Comparison of ENCODE assay signal across 1 cellular context in the genomic region with DNA sequence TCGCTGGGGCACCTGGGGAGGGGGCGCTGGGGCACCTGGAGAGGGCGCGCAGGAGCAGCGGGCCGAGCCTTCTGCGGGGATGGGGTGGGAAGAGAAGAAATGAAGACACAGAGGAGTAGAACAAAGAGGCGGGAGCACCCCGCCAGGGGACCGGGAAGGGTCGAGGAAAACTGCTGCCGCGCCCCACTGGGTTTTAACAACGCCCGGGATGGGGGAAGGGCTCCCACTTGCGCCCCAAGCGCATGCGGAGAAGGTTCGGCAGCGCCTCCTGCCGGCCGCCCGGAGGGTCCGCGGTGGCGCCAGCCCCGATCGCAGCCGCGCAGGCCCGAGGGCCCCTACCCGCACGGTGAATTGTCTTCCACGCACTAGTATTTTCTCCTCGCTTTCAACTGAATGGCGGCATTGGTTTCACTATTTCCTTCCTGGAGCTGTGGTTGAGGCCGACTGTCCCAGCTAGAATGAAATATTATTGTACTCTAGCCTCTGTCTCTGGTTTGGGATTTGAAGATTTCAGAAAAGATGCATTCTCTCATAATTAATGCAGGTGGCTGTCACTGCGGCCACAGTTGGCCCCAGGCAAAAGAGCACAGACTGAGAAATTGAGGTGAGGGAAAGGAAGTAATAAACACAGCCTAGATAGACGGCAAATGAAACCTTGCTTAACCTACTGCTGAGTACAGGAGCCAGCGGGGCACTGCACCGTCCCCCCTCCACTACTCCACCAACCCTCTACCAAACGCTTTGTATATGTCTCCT.
TF ChIP-seq lines count a peak whose summit lies in the region.

No MANE protein-coding gene starts in this region.

TF ChIP-seq in K562, 482 proteins besides CTCF, POLR2A, EP300 and RAD21 (continued from another document and continues in another):
- TF ChIP-seq, protein P1, sequence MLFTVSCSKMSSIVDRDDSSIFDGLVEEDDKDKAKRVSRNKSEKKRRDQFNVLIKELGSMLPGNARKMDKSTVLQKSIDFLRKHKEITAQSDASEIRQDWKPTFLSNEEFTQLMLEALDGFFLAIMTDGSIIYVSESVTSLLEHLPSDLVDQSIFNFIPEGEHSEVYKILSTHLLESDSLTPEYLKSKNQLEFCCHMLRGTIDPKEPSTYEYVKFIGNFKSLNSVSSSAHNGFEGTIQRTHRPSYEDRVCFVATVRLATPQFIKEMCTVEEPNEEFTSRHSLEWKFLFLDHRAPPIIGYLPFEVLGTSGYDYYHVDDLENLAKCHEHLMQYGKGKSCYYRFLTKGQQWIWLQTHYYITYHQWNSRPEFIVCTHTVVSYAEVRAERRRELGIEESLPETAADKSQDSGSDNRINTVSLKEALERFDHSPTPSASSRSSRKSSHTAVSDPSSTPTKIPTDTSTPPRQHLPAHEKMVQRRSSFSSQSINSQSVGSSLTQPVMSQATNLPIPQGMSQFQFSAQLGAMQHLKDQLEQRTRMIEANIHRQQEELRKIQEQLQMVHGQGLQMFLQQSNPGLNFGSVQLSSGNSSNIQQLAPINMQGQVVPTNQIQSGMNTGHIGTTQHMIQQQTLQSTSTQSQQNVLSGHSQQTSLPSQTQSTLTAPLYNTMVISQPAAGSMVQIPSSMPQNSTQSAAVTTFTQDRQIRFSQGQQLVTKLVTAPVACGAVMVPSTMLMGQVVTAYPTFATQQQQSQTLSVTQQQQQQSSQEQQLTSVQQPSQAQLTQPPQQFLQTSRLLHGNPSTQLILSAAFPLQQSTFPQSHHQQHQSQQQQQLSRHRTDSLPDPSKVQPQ (CRISPR knock-in tag; IDR thresholded peaks at IDR 0.05; ENCODE audit: borderline replicate concordance), result no peak
- TF ChIP-seq, protein P2, sequence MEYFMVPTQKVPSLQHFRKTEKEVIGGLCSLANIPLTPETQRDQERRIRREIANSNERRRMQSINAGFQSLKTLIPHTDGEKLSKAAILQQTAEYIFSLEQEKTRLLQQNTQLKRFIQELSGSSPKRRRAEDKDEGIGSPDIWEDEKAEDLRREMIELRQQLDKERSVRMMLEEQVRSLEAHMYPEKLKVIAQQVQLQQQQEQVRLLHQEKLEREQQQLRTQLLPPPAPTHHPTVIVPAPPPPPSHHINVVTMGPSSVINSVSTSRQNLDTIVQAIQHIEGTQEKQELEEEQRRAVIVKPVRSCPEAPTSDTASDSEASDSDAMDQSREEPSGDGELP (CRISPR knock-in tag; IDR thresholded peaks at IDR 0.05; ENCODE audit: borderline replicate concordance), result peak; percentile 44; the same call in 1 of the 2 replicates
- 0 out of 2 replicates have a peak, but pooled peaks have one; percentile 45 for TF ChIP-seq BHLHE40 (IDR thresholded peaks at IDR 0.05; ENCODE audit: low read length)
- TF ChIP-seq RNF219 (CRISPR knock-in tag; IDR thresholded peaks at IDR 0.05), result no peak
- TF ChIP-seq TARDBP (IDR thresholded peaks at IDR 0.05), result no peak
- no peak for TF ChIP-seq HDAC2 (IDR thresholded peaks at IDR 0.05)
- TF ChIP-seq U2AF1 (optimal IDR thresholded peaks at IDR 0.05; ENCODE audit: low read depth, low read length), result no peak
- TF ChIP-seq ARID2 (IDR thresholded peaks at IDR 0.05), result no peak
- no peak for TF ChIP-seq RFX5 (IDR thresholded peaks at IDR 0.05; ENCODE audit: low read depth, low read length)
- TF ChIP-seq FOXJ2 (tag; IDR thresholded peaks at IDR 0.05), result no peak
- TF ChIP-seq NELFE (IDR thresholded peaks at IDR 0.05; ENCODE audit: insufficient read depth, insufficient read length), result no peak
- TF ChIP-seq VEZF1 (CRISPR knock-in tag; IDR thresholded peaks at IDR 0.05), result peak; percentile 55
- TF ChIP-seq FOSL1 (tag; conservative IDR thresholded peaks at IDR 0.05), result no peak
- TF ChIP-seq ELK1 (CRISPR knock-in tag; IDR thresholded peaks at IDR 0.05), result no peak
- no peak for TF ChIP-seq TAL1 (IDR thresholded peaks at IDR 0.05)
- no peak for TF ChIP-seq GTF2A2 (tag; IDR thresholded peaks at IDR 0.05)
- TF ChIP-seq RFX7 (CRISPR knock-in tag; IDR thresholded peaks at IDR 0.05), result no peak
- no peak for TF ChIP-seq RBM25 (IDR thresholded peaks at IDR 0.05; ENCODE audit: low read depth, low read length, severe bottlenecking)
- TF ChIP-seq ZMIZ1 (IDR thresholded peaks at IDR 0.05; ENCODE audit: low read depth in 2 of 2, low read length in 2 of 2), result no peak
- no peak for TF ChIP-seq ZNF23 (CRISPR knock-in tag; IDR thresholded peaks at IDR 0.05)
- no peak for TF ChIP-seq SMARCB1 (IDR thresholded peaks at IDR 0.05; ENCODE audit: insufficient read length, low read depth)
- no peak for TF ChIP-seq MCM2 (IDR thresholded peaks at IDR 0.05; ENCODE audit: low read depth)
- 0 out of 2 replicates have a peak, but pooled peaks have one; percentile 45 for TF ChIP-seq RNF2 (IDR thresholded peaks at IDR 0.05)
- TF ChIP-seq, protein P3, sequence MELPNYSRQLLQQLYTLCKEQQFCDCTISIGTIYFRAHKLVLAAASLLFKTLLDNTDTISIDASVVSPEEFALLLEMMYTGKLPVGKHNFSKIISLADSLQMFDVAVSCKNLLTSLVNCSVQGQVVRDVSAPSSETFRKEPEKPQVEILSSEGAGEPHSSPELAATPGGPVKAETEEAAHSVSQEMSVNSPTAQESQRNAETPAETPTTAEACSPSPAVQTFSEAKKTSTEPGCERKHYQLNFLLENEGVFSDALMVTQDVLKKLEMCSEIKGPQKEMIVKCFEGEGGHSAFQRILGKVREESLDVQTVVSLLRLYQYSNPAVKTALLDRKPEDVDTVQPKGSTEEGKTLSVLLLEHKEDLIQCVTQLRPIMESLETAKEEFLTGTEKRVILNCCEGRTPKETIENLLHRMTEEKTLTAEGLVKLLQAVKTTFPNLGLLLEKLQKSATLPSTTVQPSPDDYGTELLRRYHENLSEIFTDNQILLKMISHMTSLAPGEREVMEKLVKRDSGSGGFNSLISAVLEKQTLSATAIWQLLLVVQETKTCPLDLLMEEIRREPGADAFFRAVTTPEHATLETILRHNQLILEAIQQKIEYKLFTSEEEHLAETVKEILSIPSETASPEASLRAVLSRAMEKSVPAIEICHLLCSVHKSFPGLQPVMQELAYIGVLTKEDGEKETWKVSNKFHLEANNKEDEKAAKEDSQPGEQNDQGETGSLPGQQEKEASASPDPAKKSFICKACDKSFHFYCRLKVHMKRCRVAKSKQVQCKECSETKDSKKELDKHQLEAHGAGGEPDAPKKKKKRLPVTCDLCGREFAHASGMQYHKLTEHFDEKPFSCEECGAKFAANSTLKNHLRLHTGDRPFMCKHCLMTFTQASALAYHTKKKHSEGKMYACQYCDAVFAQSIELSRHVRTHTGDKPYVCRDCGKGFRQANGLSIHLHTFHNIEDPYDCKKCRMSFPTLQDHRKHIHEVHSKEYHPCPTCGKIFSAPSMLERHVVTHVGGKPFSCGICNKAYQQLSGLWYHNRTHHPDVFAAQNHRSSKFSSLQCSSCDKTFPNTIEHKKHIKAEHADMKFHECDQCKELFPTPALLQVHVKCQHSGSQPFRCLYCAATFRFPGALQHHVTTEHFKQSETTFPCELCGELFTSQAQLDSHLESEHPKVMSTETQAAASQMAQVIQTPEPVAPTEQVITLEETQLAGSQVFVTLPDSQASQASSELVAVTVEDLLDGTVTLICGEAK (IDR thresholded peaks at IDR 0.05), result no peak
- TF ChIP-seq, protein P3 (CRISPR knock-in tag; IDR thresholded peaks at IDR 0.05), result no peak
- TF ChIP-seq ETV1 (tag; conservative IDR thresholded peaks at IDR 0.05; ENCODE audit: low read depth), result no peak
- peak; percentile 81; the same call in 1 of the 2 replicates for TF ChIP-seq KDM2B (CRISPR knock-in tag; IDR thresholded peaks at IDR 0.05)
- TF ChIP-seq RBM34 (IDR thresholded peaks at IDR 0.05; ENCODE audit: borderline replicate concordance, insufficient read depth, low read length), result no peak
- TF ChIP-seq, protein P4, sequence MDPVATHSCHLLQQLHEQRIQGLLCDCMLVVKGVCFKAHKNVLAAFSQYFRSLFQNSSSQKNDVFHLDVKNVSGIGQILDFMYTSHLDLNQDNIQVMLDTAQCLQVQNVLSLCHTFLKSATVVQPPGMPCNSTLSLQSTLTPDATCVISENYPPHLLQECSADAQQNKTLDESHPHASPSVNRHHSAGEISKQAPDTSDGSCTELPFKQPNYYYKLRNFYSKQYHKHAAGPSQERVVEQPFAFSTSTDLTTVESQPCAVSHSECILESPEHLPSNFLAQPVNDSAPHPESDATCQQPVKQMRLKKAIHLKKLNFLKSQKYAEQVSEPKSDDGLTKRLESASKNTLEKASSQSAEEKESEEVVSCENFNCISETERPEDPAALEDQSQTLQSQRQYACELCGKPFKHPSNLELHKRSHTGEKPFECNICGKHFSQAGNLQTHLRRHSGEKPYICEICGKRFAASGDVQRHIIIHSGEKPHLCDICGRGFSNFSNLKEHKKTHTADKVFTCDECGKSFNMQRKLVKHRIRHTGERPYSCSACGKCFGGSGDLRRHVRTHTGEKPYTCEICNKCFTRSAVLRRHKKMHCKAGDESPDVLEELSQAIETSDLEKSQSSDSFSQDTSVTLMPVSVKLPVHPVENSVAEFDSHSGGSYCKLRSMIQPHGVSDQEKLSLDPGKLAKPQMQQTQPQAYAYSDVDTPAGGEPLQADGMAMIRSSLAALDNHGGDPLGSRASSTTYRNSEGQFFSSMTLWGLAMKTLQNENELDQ (CRISPR knock-in tag; IDR thresholded peaks at IDR 0.05; ENCODE audit: borderline replicate concordance), result no peak
